ENCODE assay signal across 19 cellular contexts in the genomic region with DNA sequence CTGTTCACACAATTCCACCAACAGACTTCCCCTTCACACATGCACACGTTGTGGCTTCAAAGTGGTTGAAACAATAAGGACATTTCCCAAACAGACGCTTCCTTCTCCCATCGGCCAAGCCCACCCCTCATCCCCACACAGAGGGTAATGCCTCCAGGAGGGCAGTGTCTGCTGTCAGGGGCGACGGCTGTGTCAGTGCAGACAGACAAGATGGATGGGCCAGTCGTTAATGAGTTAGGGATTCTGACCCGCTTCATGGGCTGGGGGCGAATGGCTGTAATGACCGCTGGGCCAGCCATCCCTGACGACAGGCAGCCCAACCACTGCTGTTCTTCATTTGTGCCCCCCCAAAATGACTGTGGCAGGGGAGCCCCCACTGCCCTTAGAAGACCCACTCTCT. TPM values are rescaled to one million over a fixed set of nuclear protein-coding genes. Genes with fewer than 3 reads are reported as not detected.
DNase-seq lines count a peak whose midpoint lies in the region; ATAC-seq and TF ChIP-seq lines count a peak whose summit lies in the region.
"Had no signal": no experiment of that assay in that cellular context is flagged by ENCODE, and none has a peak within 500 bp of the region (broad histone marks: within the 10 kb centered on the region; RNA-seq: fewer than 3 reads in every experiment).

No MANE protein-coding gene starts in this region.

- H3K4me3 Mint-ChIP-seq in chondrocyte (ENCODE audit: unreplicated experiment) = no peak overlapping the region
- H3K4me3 Mint-ChIP-seq in neural progenitor cell = peak overlapping the region; percentile 12
- no peak overlapping the region for H3K4me3 Mint-ChIP-seq in CD4-positive, alpha-beta memory T cell
- H3K4me3 Mint-ChIP-seq: CD14-positive monocyte; CD8-positive, alpha-beta memory T cell had no signal

- ATAC-seq in GM18868 (IDR thresholded peaks at IDR 0.05; ENCODE audit: unreplicated experiment) = no peak
- ATAC-seq in GM19463 (IDR thresholded peaks at IDR 0.05; ENCODE audit: unreplicated experiment) = no peak
- ATAC-seq: A549 had no signal

- CTCF ChIA-PET in CD4-positive, alpha-beta memory T cell (lab: Charles Lee; ENCODE audit: partially characterized antibody) = no interaction called here

- H3K4me1 Mint-ChIP-seq in chondrocyte (ENCODE audit: low read depth) = peaks cover 8% of the 10 kb centered on the region
- H3K4me1 Mint-ChIP-seq in neural progenitor cell = peaks cover 65% of the 10 kb centered on the region
- no peaks in the 10 kb centered on the region for H3K4me1 Mint-ChIP-seq in CD4-positive, alpha-beta memory T cell
- H3K4me1 Mint-ChIP-seq: CD8-positive, alpha-beta memory T cell had no signal

- H3K36me3 Mint-ChIP-seq in chondrocyte (ENCODE audit: low read depth) (no peaks in the 10 kb centered on the region), neural progenitor cell (no peaks in the 10 kb centered on the region)
- H3K36me3 Mint-ChIP-seq in CD4-positive, alpha-beta memory T cell = no peaks in the 10 kb centered on the region
- H3K36me3 Mint-ChIP-seq: CD14-positive monocyte; CD8-positive, alpha-beta memory T cell had no signal

- H3F3A ChIP-seq in neural progenitor cell (ENCODE audit: low read depth) = peaks cover 37% of the 10 kb centered on the region

- DNase-seq in chondrocyte (ENCODE audit: low spot score) = peak; percentile 67
- DNase-seq in left kidney (ENCODE audit: low read depth, low spot score) = peak; percentile 54
- DNase-seq in neural progenitor cell (ENCODE audit: low spot score) = no peak
- DNase-seq in suprapubic skin (ENCODE audit: low spot score in 2 of 2) = no peak
- DNase-seq in CD4-positive, alpha-beta memory T cell = no peak
- DNase-seq: Caco-2, DND-41, GF-D8, GOT3, IMR-90 had no signal

- no peak overlapping the region for H3K4me2 ChIP-seq in neural progenitor cell
- H3K4me2 ChIP-seq: A549 had no signal

- H3K9ac ChIP-seq in neural progenitor cell = no peak overlapping the region

- intact Hi-C loops in CD4-positive, alpha-beta memory T cell (cut with micrococcal nuclease) = no loop called here

- no peak overlapping the region for H3K27ac Mint-ChIP-seq in chondrocyte (ENCODE audit: unreplicated experiment)
- peak overlapping the region; percentile 60 for H3K27ac Mint-ChIP-seq in neural progenitor cell
- no peak overlapping the region for H3K27ac Mint-ChIP-seq in CD4-positive, alpha-beta memory T cell

- no peaks in the 10 kb centered on the region for H4K20me1 ChIP-seq in neural progenitor cell (ENCODE audit: low read depth)

- POLR2A ChIA-PET in CD4-positive, alpha-beta memory T cell (lab: Charles Lee; ENCODE audit: partially characterized antibody) = no interaction called here

- TF ChIP-seq EP300 in suprapubic skin (IDR thresholded peaks at IDR 0.05) = no peak

- H3K9me3 ChIP-seq in neural progenitor cell (ENCODE audit: low read depth) = no peaks in the 10 kb centered on the region
- H3K9me3 ChIP-seq in suprapubic skin = no peaks in the 10 kb centered on the region
- H3K9me3 ChIP-seq in CD4-positive, alpha-beta memory T cell (ENCODE audit: control insufficient read depth in 1 of 2, low read length in 2 of 2) = no peaks in the 10 kb centered on the region
- H3K9me3 ChIP-seq: A549, Caco-2, HAP-1 had no signal

- 90% methylated on average over 8 of the region's 10 CpGs for WGBS in suprapubic skin

- H2AFZ ChIP-seq in neural progenitor cell (replicated peaks) = no peak overlapping the region

- H3K27me3 Mint-ChIP-seq in chondrocyte (ENCODE audit: low read depth) (no peaks in the 10 kb centered on the region), neural progenitor cell (ENCODE audit: insufficient read depth, low read depth) (peaks cover 15% of the 10 kb centered on the region)
- no peaks in the 10 kb centered on the region for H3K27me3 Mint-ChIP-seq in CD4-positive, alpha-beta memory T cell
- H3K27me3 Mint-ChIP-seq: CD8-positive, alpha-beta memory T cell had no signal

- TF ChIP-seq CTCF in chondrocyte (IDR thresholded peaks at IDR 0.05) (no peak), neural progenitor cell (IDR thresholded peaks at IDR 0.05) (no peak), suprapubic skin (IDR thresholded peaks at IDR 0.05) (no peak)

- no peaks in the 10 kb centered on the region for H3K36me3 ChIP-seq in neural progenitor cell
- no peaks in the 10 kb centered on the region for H3K36me3 ChIP-seq in suprapubic skin
- no peaks in the 10 kb centered on the region for H3K36me3 ChIP-seq in CD4-positive, alpha-beta memory T cell (ENCODE audit: insufficient read depth, low read length)
- H3K36me3 ChIP-seq: HAP-1 had no signal

- H3K27ac ChIP-seq in neural progenitor cell = no peak overlapping the region
- no peak overlapping the region for H3K27ac ChIP-seq in suprapubic skin
- H3K27ac ChIP-seq in CD4-positive, alpha-beta memory T cell (ENCODE audit: low read depth, low read length) = no peak overlapping the region
- H3K27ac ChIP-seq: A549 had no signal

- H3K9me3 Mint-ChIP-seq in chondrocyte (ENCODE audit: low read depth) (no peaks in the 10 kb centered on the region), neural progenitor cell (no peaks in the 10 kb centered on the region)
- H3K9me3 Mint-ChIP-seq in CD4-positive, alpha-beta memory T cell = no peaks in the 10 kb centered on the region
- H3K9me3 Mint-ChIP-seq: CD14-positive monocyte; CD8-positive, alpha-beta memory T cell had no signal

- no peaks in the 10 kb centered on the region for H3K27me3 ChIP-seq in neural progenitor cell
- no peaks in the 10 kb centered on the region for H3K27me3 ChIP-seq in suprapubic skin
- H3K27me3 ChIP-seq in CD4-positive, alpha-beta memory T cell (ENCODE audit: insufficient read depth, low read length) = no peaks in the 10 kb centered on the region

- H3K79me2 ChIP-seq in neural progenitor cell (ENCODE audit: low read depth) = no peaks in the 10 kb centered on the region

- TF ChIP-seq POLR2A in suprapubic skin (IDR thresholded peaks at IDR 0.05) = no peak

- H3K4me3 ChIP-seq in neural progenitor cell (no peak overlapping the region), suprapubic skin (no peak overlapping the region)
- H3K4me3 ChIP-seq in CD4-positive, alpha-beta memory T cell (ENCODE audit: low read length in 2 of 2) = no peak overlapping the region
- H3K4me3 ChIP-seq: A549, HAP-1 had no signal

- H3K4me1 ChIP-seq in neural progenitor cell (peaks cover 53% of the 10 kb centered on the region), suprapubic skin (no peaks in the 10 kb centered on the region)
- H3K4me1 ChIP-seq in CD4-positive, alpha-beta memory T cell (ENCODE audit: insufficient read depth, low read length) = no peaks in the 10 kb centered on the region
- H3K4me1 ChIP-seq: Caco-2, HAP-1 had no signal

RNA-seq across cellular contexts. Expression of gene SKIC8, which starts 20.2 kb away (rescaled TPM):
- total RNA-seq in chondrocyte (35.1 to 52.8 TPM (median 39.9 TPM) in 3 replicates), neural progenitor cell (ENCODE audit: low replicate concordance) (76.0 and 78.4 TPM in 2 replicates), suprapubic skin (10 to 100 TPM; 42.9 to 69.9 (median 56.2) TPM)
- total RNA-seq in CD4-positive, alpha-beta memory T cell = 10 to 100 TPM; 43.6 to 45.5 TPM
- polyA plus RNA-seq in CD4-positive, alpha-beta memory T cell = 100 to 1,000 TPM in 1 of 2 donors, 10 to 100 TPM in 1; 77.7 to 145 TPM

RNA-seq across cellular contexts. Expression of gene CRABP1, which starts 20.6 kb away (rescaled TPM):
- not detected in 3 replicates for total RNA-seq in chondrocyte
- total RNA-seq in neural progenitor cell (ENCODE audit: low replicate concordance) = 320 and 454 TPM in 2 replicates
- total RNA-seq in suprapubic skin = 1 to 10 TPM in 3 of 4 donors, not detected in 1; 2.6 to 8.7 (median 8.5) TPM
- total RNA-seq in CD4-positive, alpha-beta memory T cell = not detected
- not detected for polyA plus RNA-seq in CD4-positive, alpha-beta memory T cell
- total RNA-seq: CD8-positive, alpha-beta memory T cell; HT-29; IMR-90 had no signal
- polyA plus RNA-seq: AG04450; BJ; CD14-positive monocyte; CD8-positive, alpha-beta memory T cell; IMR-90 had no signal

RNA-seq across cellular contexts. Expression of gene DNAJA4, which starts 55.2 kb away (rescaled TPM):
- total RNA-seq in chondrocyte = 0.26 to 0.27 TPM in 2 of 3 replicates, not detected in the other
- total RNA-seq in neural progenitor cell (ENCODE audit: low replicate concordance) = 0.12 TPM in 1 of 2 replicates, not detected in the other
- 100 to 1,000 TPM in 1 of 4 donors, 10 to 100 TPM in 3; 42.8 to 115 (median 58.7) TPM for total RNA-seq in suprapubic skin
- total RNA-seq in CD4-positive, alpha-beta memory T cell = 10 to 100 TPM; 31.5 to 32.8 TPM
- polyA plus RNA-seq in CD4-positive, alpha-beta memory T cell = 10 to 100 TPM in 1 of 2 donors, 1 to 10 TPM in 1; 7.8 to 12.0 TPM

Comparison
In these comparisons a context has a peak if more than half of its experiments do, and no peak if none do; other contexts are left out.
1. DNase-seq: peak in chondrocyte (single experiment) and left kidney (single experiment); none in neural progenitor cell (single experiment), suprapubic skin (0 of 2) and CD4-positive, alpha-beta memory T cell (0 of 5).
2. RNA of gene CRABP1, which starts 20.6 kb away (total RNA-seq): 320 to 454 TPM in neural progenitor cell; 2.6 to 8.7 TPM in suprapubic skin, not detected in chondrocyte and not detected in CD4-positive, alpha-beta memory T cell; every median in the first group is over 10 times any median in the second.
3. RNA of gene DNAJA4, which starts 55.2 kb away (total RNA-seq): 42.8 to 115 TPM in suprapubic skin and 31.5 to 32.8 TPM in CD4-positive, alpha-beta memory T cell; 0.26 to 0.27 TPM in chondrocyte and 0.12 TPM in neural progenitor cell; every median in the first group is over 10 times any median in the second.